ENCODE assay signal across 8 cellular contexts in genomic region chr11:65560555-65561418, GRCh38. TPM values are rescaled to one million over a fixed set of nuclear protein-coding genes. Genes with fewer than 3 reads are reported as not detected.
DNase-seq lines count a peak whose midpoint lies in the region; ATAC-seq lines count a peak whose summit lies in the region.

No MANE protein-coding gene starts in this region.

- peaks cover 44% of the 10 kb centered on the region for H3K4me1 ChIP-seq in muscle layer of colon (ENCODE audit: insufficient read depth, low read length)

- H3K9ac ChIP-seq in muscle layer of colon (ENCODE audit: low read length): peak overlapping the region; percentile 13

- no peaks in the 10 kb centered on the region for H3K9me3 ChIP-seq in muscle layer of colon (ENCODE audit: low read length)

- no peak overlapping the region for H3K4me3 ChIP-seq in muscle layer of colon (ENCODE audit: low read depth in 1 of 2, low read length in 2 of 2)

- peak overlapping the region; percentile 85 for H3K27ac ChIP-seq in muscle layer of colon (ENCODE audit: low read depth, low read length)

- peak; percentile 22 for DNase-seq in DMS53 treated with DMSO at 0.1 percent for 48 hours (lab: John Stamatoyannopoulos, UW; ENCODE audit: unreplicated experiment)
- DNase-seq in NCI-H446 treated with DMSO at 0.1 percent for 48 hours (lab: John Stamatoyannopoulos, UW): peak; percentile 64
- DNase-seq in dermis blood vessel endothelial cell: peak; percentile 79
- no peak for DNase-seq in activated naive CD4-positive, alpha-beta T cell treated with Interleukin-2 at 50 U/mL for 16 hours

- H3K36me3 ChIP-seq in muscle layer of colon (ENCODE audit: insufficient read depth, low read length): no peaks in the 10 kb centered on the region

- ATAC-seq in GM19324 (IDR thresholded peaks at IDR 0.05; ENCODE audit: low FRiP score, unreplicated experiment): no peak
- ATAC-seq in HG02610 (IDR thresholded peaks at IDR 0.05; ENCODE audit: unreplicated experiment): no peak
- ATAC-seq in HG03025 (IDR thresholded peaks at IDR 0.05; ENCODE audit: low FRiP score, unreplicated experiment): no peak

- no peaks in the 10 kb centered on the region for H3K27me3 ChIP-seq in muscle layer of colon (ENCODE audit: control insufficient read depth in 1 of 2, insufficient read depth in 2 of 2, low read length in 2 of 2)

RNA-seq across cellular contexts. Expression of gene LTBP3, which starts 2.6 kb away (rescaled TPM):
- total RNA-seq in dermis blood vessel endothelial cell: 31.1 and 48.2 TPM in 2 replicates

RNA-seq across cellular contexts. Expression of gene ZNRD2, which starts 9.5 kb away (rescaled TPM):
- total RNA-seq in dermis blood vessel endothelial cell: 38.7 and 47.5 TPM in 2 replicates

RNA-seq across cellular contexts. Expression of gene FAM89B, which starts 11.6 kb away (rescaled TPM):
- 23.3 and 24.8 TPM in 2 replicates for total RNA-seq in dermis blood vessel endothelial cell

RNA-seq across cellular contexts. Expression of gene EHBP1L1, which starts 15.1 kb away (rescaled TPM):
- 15.7 and 15.9 TPM in 2 replicates for total RNA-seq in dermis blood vessel endothelial cell

RNA-seq across cellular contexts. Expression of gene KCNK7, which starts 34.8 kb away (rescaled TPM):
- total RNA-seq in dermis blood vessel endothelial cell: 0.14 and 0.17 TPM in 2 replicates
